Comparison of ENCODE assay signal across 10 cellular contexts in genomic region chr2:65955259-65955658, GRCh38.
"Had no signal": no experiment of that assay in that cellular context is flagged by ENCODE, and none has a peak within 500 bp of the region (broad histone marks: within the 10 kb centered on the region; RNA-seq: fewer than 3 reads in every experiment).

No MANE protein-coding gene starts in this region.

- H3K27ac ChIP-seq: GM23248, HL-60, KMS-11 had no signal

- H3K4me1 ChIP-seq: HAP-1 had no signal

- H3K9me3 ChIP-seq: HAP-1 had no signal

- DNase-seq: GM23248, GOT3, H7, HFFc6, IMR-90, KBM-7 had no signal

- H3K4me2 ChIP-seq: KMS-11 had no signal

- ATAC-seq: HCT116 had no signal

- H3K4me3 ChIP-seq: GM23248, HAP-1 had no signal

- H2AFZ ChIP-seq: GM23248 had no signal

- H3K36me3 ChIP-seq: HAP-1 had no signal

- H3K9ac ChIP-seq: GM23248, KMS-11 had no signal
